Comparison of ENCODE assay signal across 9 cellular contexts in the genomic region with DNA sequence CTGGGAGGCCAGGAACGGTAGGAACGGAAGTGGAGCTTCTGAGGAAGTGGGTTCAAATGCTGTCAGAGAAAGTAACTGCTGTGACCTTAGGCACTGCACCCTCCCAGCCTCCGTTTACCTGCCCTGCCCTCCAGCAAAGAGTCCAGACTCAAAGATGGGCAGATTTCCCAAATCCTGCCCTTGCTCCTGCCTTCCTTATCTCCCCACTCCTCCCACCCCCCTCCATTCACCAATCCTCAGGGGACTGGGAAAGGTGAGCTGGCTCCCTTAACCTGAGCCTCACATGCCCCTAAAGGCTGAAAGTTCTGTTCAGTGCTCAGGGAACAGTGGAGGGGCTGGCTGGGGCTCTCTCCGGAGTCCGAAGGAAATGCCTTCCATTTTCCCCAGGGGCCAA.
DNase-seq lines count a peak whose midpoint lies in the region; ATAC-seq and TF ChIP-seq lines count a peak whose summit lies in the region.
"Had no signal": no experiment of that assay in that cellular context is flagged by ENCODE, and none has a peak within 500 bp of the region (broad histone marks: within the 10 kb centered on the region; RNA-seq: fewer than 3 reads in every experiment).

No MANE protein-coding gene starts in this region.

- intact Hi-C loops in PC-9 (cut with micrococcal nuclease; ENCODE audit: unreplicated experiment) = no loop called here

- POLR2A ChIA-PET in PC-9 (lab: Charles Lee; ENCODE audit: unreplicated experiment) = no interaction called here

- no peak for TF ChIP-seq EP300 in tibial nerve (IDR thresholded peaks at IDR 0.05)

- H3K36me3 ChIP-seq in tibial nerve (no peaks in the 10 kb centered on the region), PC-9 (ENCODE audit: low read depth) (no peaks in the 10 kb centered on the region)

- H3K27ac ChIP-seq in layer of hippocampus (ENCODE audit: low read depth, low read length) (peak overlapping the region; percentile 57), tibial nerve (peak overlapping the region in 3 of 4 donors; percentile 67 to 89 (median 70)), PC-9 (no peak overlapping the region)

- H3K9me3 Mint-ChIP-seq in activated naive CD4-positive, alpha-beta T cell treated with anti-CD3 and anti-CD28 coated beads, Interleukin-2, amount 10 ng/mL, durations not matched to agents 7 days and 5 days = no peaks in the 10 kb centered on the region
- H3K9me3 Mint-ChIP-seq in activated T-helper 17 cell treated with anti-CD3 and anti-CD28 coated beads, Interleukin-2, amount 50 U/mL, for 72 hours = no peaks in the 10 kb centered on the region

- no peaks in the 10 kb centered on the region for H3K36me3 Mint-ChIP-seq in activated naive CD4-positive, alpha-beta T cell treated with anti-CD3 and anti-CD28 coated beads, Interleukin-2, amount 10 ng/mL, durations not matched to agents 7 days and 5 days
- no peaks in the 10 kb centered on the region for H3K36me3 Mint-ChIP-seq in activated T-helper 17 cell treated with anti-CD3 and anti-CD28 coated beads, Interleukin-2, amount 50 U/mL, for 72 hours (ENCODE audit: low read depth)

- BruUV-seq in PC-9 (replicated peaks; lab: Mats Ljungman, UMichigan) = no TSS peak

- no peaks in the 10 kb centered on the region for H3K79me2 ChIP-seq in PC-9 (ENCODE audit: low read depth)

- H3K27me3 ChIP-seq in layer of hippocampus (ENCODE audit: control insufficient read depth, insufficient read depth, low read length) = no peaks in the 10 kb centered on the region
- H3K27me3 ChIP-seq in tibial nerve = no peaks in the 10 kb centered on the region
- no peaks in the 10 kb centered on the region for H3K27me3 ChIP-seq in PC-9 (ENCODE audit: insufficient read depth, low read depth)

- peak overlapping the region; percentile 77 for H3K27ac Mint-ChIP-seq in activated naive CD4-positive, alpha-beta T cell treated with anti-CD3 and anti-CD28 coated beads, Interleukin-2, amount 10 ng/mL, durations not matched to agents 7 days and 5 days
- H3K27ac Mint-ChIP-seq in activated T-helper 17 cell treated with anti-CD3 and anti-CD28 coated beads, Interleukin-2, amount 50 U/mL, for 72 hours = peak overlapping the region; percentile 26

- TF ChIP-seq POLR2A in tibial nerve (IDR thresholded peaks at IDR 0.05) = no peak

- TF ChIP-seq CTCF in tibial nerve (IDR thresholded peaks at IDR 0.05) (no peak), PC-9 (conservative IDR thresholded peaks at IDR 0.05) (no peak)

- H3F3A ChIP-seq in PC-9 (ENCODE audit: insufficient read depth, low read depth) = peaks cover 14% of the 10 kb centered on the region; the same call in 1 of the 2 replicates

- H4K20me1 ChIP-seq in PC-9 (ENCODE audit: insufficient read depth) = no peaks in the 10 kb centered on the region

- H3K4me3 ChIP-seq in tibial nerve (peak overlapping the region; percentile 32 to 61 (median 44)), PC-9 (no peak overlapping the region)

- H3K4me1 Mint-ChIP-seq in activated naive CD4-positive, alpha-beta T cell treated with anti-CD3 and anti-CD28 coated beads, Interleukin-2, amount 10 ng/mL, durations not matched to agents 7 days and 5 days = peaks cover 58% of the 10 kb centered on the region
- H3K4me1 Mint-ChIP-seq in activated T-helper 17 cell treated with anti-CD3 and anti-CD28 coated beads, Interleukin-2, amount 50 U/mL, for 72 hours = peaks cover 18% of the 10 kb centered on the region

- no peak for DNase-seq in activated naive CD4-positive, alpha-beta T cell treated with anti-CD3 and anti-CD28 coated beads, Interleukin-2, amount 10 ng/mL, durations not matched to agents 7 days and 5 days
- DNase-seq in activated naive CD4-positive, alpha-beta T cell treated with Interleukin-2 at 50 U/mL for 16 hours = no peak
- no peak for DNase-seq in tibial nerve (ENCODE audit: low spot score in 2 of 2)
- DNase-seq in COLO668 (lab: John Stamatoyannopoulos, UW; ENCODE audit: unreplicated experiment) = no peak
- DNase-seq in SHP77 treated with DMSO at 0.1 percent for 48 hours (lab: John Stamatoyannopoulos, UW) = no peak
- DNase-seq in PC-9 = no peak
- DNase-seq: NCI-H1092 treated with DMSO at 0.1 percent for 48 hours had no signal

- WGBS in tibial nerve, 2 donors = 29 to 44% methylated on average over 3 to 5 of the region's 5 CpGs

- H2AFZ ChIP-seq in PC-9 = no peak overlapping the region

- CTCF ChIA-PET in activated naive CD4-positive, alpha-beta T cell treated with anti-CD3 and anti-CD28 coated beads, Interleukin-2, amount 10 ng/mL, durations not matched to agents 7 days and 5 days (lab: Charles Lee) = no interaction called here
- CTCF ChIA-PET in PC-9 (lab: Charles Lee) = no interaction called here

- no peaks in the 10 kb centered on the region for H3K9me3 ChIP-seq in tibial nerve
- no peaks in the 10 kb centered on the region for H3K9me3 ChIP-seq in PC-9 (ENCODE audit: insufficient read depth, low read depth)

- peaks cover 19% of the 10 kb centered on the region for H3K27me3 Mint-ChIP-seq in activated naive CD4-positive, alpha-beta T cell treated with anti-CD3 and anti-CD28 coated beads, Interleukin-2, amount 10 ng/mL, durations not matched to agents 7 days and 5 days
- H3K27me3 Mint-ChIP-seq in activated T-helper 17 cell treated with anti-CD3 and anti-CD28 coated beads, Interleukin-2, amount 50 U/mL, for 72 hours = no peaks in the 10 kb centered on the region

- no peak overlapping the region for H3K4me2 ChIP-seq in PC-9

- H3K9me2 ChIP-seq in PC-9 (ENCODE audit: insufficient read depth) = no peaks in the 10 kb centered on the region

- H3K4me3 Mint-ChIP-seq in activated naive CD4-positive, alpha-beta T cell treated with anti-CD3 and anti-CD28 coated beads, Interleukin-2, amount 10 ng/mL, durations not matched to agents 7 days and 5 days = peak overlapping the region; percentile 85
- peak overlapping the region; percentile 71 for H3K4me3 Mint-ChIP-seq in activated T-helper 17 cell treated with anti-CD3 and anti-CD28 coated beads, Interleukin-2, amount 50 U/mL, for 72 hours

- no peak for ATAC-seq in activated T-helper 17 cell treated with anti-CD3 and anti-CD28 coated beads, Interleukin-2, amount 50 U/mL, for 72 hours (replicated peaks)

- H3K4me1 ChIP-seq in tibial nerve (peaks cover 4 to 89% (median 53%) of the 10 kb centered on the region in 4 donors), PC-9 (replicated peaks; ENCODE audit: insufficient read depth) (peaks cover 28% of the 10 kb centered on the region)
